In genomic region chr5:109378095-109378494, GRCh38 we compare ENCODE assay signal across 16 cellular contexts. TPM values are rescaled to one million over a fixed set of nuclear protein-coding genes. Genes with fewer than 3 reads are reported as not detected.
A peak's percentile ranks its signal among the peaks of the same experiment; 100 is the strongest.
DNase-seq lines count a peak whose midpoint lies in the region; ATAC-seq and TF ChIP-seq lines count a peak whose summit lies in the region.
"Had no signal": no experiment of that assay in that cellular context is flagged by ENCODE, and none has a peak within 500 bp of the region (broad histone marks: within the 10 kb centered on the region; RNA-seq: fewer than 3 reads in every experiment).

No MANE protein-coding gene starts in this region.

- H3K4me1 Mint-ChIP-seq in natural killer cell (peaks cover 24 to 46% of the 10 kb centered on the region in 2 donors), Calu3 (ENCODE audit: low read depth, unreplicated experiment) (peaks cover 16% of the 10 kb centered on the region)
- H3K4me1 Mint-ChIP-seq in natural killer cell treated with Interleukin-12 subunit alpha and Interleukin-12 subunit beta and Interleukin-15 and Interleukin-18, amount 100 ng/mL, for 72 hours (ENCODE audit: low read depth in 2 of 2), result peaks cover 19% of the 10 kb centered on the region in 2 donors
- peaks cover 43% of the 10 kb centered on the region for H3K4me1 Mint-ChIP-seq in activated naive CD8-positive, alpha-beta T cell (ENCODE audit: low read depth)

- CTCF ChIA-PET in Calu3 (lab: Charles Lee), result no interaction called here

- DNase-seq in natural killer cell (no peak), head of caudate nucleus (no peak), Calu3 (no peak)
- no peak for DNase-seq in natural killer cell treated with Interleukin-12 subunit alpha and Interleukin-12 subunit beta and Interleukin-15 and Interleukin-18, amount 100 ng/mL, for 72 hours (ENCODE audit: low spot score)
- DNase-seq: ACHN; BE2C; C1 segment of cervical spinal cord; Caco-2; CD4-positive, alpha-beta T cell; DMS153; DMS79; GF-D8 had no signal

- H3K27ac Mint-ChIP-seq in natural killer cell (peak overlapping the region; percentile 5), Calu3 (ENCODE audit: unreplicated experiment) (no peak overlapping the region)
- no peak overlapping the region for H3K27ac Mint-ChIP-seq in natural killer cell treated with Interleukin-12 subunit alpha and Interleukin-12 subunit beta and Interleukin-15 and Interleukin-18, amount 100 ng/mL, for 72 hours
- peak overlapping the region; percentile 24 for H3K27ac Mint-ChIP-seq in activated naive CD8-positive, alpha-beta T cell
- H3K27ac Mint-ChIP-seq: CD4-positive, alpha-beta T cell had no signal

- no peaks in the 10 kb centered on the region for H3K27me3 ChIP-seq in neutrophil
- H3K27me3 ChIP-seq: BE2C had no signal

- ATAC-seq in natural killer cell (no peak), GM18511 (IDR thresholded peaks at IDR 0.05; ENCODE audit: unreplicated experiment) (no peak)
- ATAC-seq in natural killer cell treated with Interleukin-12 subunit alpha and Interleukin-12 subunit beta and Interleukin-15 and Interleukin-18, amount 100 ng/mL, for 72 hours, result no peak

- H3K27ac ChIP-seq in neutrophil, result peak overlapping the region; percentile 17

- H3K9me3 ChIP-seq in neutrophil, result no peaks in the 10 kb centered on the region
- H3K9me3 ChIP-seq: BE2C, Caco-2, HAP-1 had no signal

- BruUV-seq in Calu3 (replicated peaks; lab: Mats Ljungman, UMichigan), result no TSS peak

- no peaks in the 10 kb centered on the region for H3K4me1 ChIP-seq in neutrophil (ENCODE audit: control insufficient read depth in 1 of 2, insufficient read depth in 1 of 2, low read depth in 1 of 2, low read length in 1 of 2)
- H3K4me1 ChIP-seq: Caco-2, HAP-1 had no signal

- H3K4me3 Mint-ChIP-seq in natural killer cell (no peak overlapping the region), Calu3 (ENCODE audit: low read depth, unreplicated experiment) (no peak overlapping the region)
- no peak overlapping the region for H3K4me3 Mint-ChIP-seq in natural killer cell treated with Interleukin-12 subunit alpha and Interleukin-12 subunit beta and Interleukin-15 and Interleukin-18, amount 100 ng/mL, for 72 hours
- H3K4me3 Mint-ChIP-seq in activated naive CD8-positive, alpha-beta T cell, result peak overlapping the region; percentile 0
- H3K4me3 Mint-ChIP-seq: CD4-positive, alpha-beta T cell had no signal

- H3K36me3 Mint-ChIP-seq in natural killer cell (peaks cover 7% of the 10 kb centered on the region), Calu3 (ENCODE audit: insufficient read depth, unreplicated experiment) (peaks cover 40% of the 10 kb centered on the region)
- peaks cover 12% of the 10 kb centered on the region for H3K36me3 Mint-ChIP-seq in natural killer cell treated with Interleukin-12 subunit alpha and Interleukin-12 subunit beta and Interleukin-15 and Interleukin-18, amount 100 ng/mL, for 72 hours
- peaks cover 6% of the 10 kb centered on the region for H3K36me3 Mint-ChIP-seq in activated naive CD8-positive, alpha-beta T cell

- H3K36me3 ChIP-seq in neutrophil, result peaks cover 72% of the 10 kb centered on the region

- H3K27me3 Mint-ChIP-seq in natural killer cell (ENCODE audit: low read depth in 2 of 2), result no peaks in the 10 kb centered on the region
- no peaks in the 10 kb centered on the region for H3K27me3 Mint-ChIP-seq in natural killer cell treated with Interleukin-12 subunit alpha and Interleukin-12 subunit beta and Interleukin-15 and Interleukin-18, amount 100 ng/mL, for 72 hours
- no peaks in the 10 kb centered on the region for H3K27me3 Mint-ChIP-seq in activated naive CD8-positive, alpha-beta T cell
- H3K27me3 Mint-ChIP-seq in Calu3 (ENCODE audit: unreplicated experiment), result no peaks in the 10 kb centered on the region
- H3K27me3 Mint-ChIP-seq: CD4-positive, alpha-beta T cell had no signal

- no peak overlapping the region for H3K4me3 ChIP-seq in neutrophil (ENCODE audit: low read depth in 1 of 2, low read length in 1 of 2)
- H3K4me3 ChIP-seq: HAP-1 had no signal

- intact Hi-C loops in natural killer cell (cut with micrococcal nuclease) (no loop called here), head of caudate nucleus (cut with DNase I) (no loop called here), Calu3 (cut with micrococcal nuclease; ENCODE audit: unreplicated experiment) (no loop called here)

- H3K9me3 Mint-ChIP-seq in natural killer cell (no peaks in the 10 kb centered on the region), Calu3 (ENCODE audit: low read depth, unreplicated experiment) (no peaks in the 10 kb centered on the region)
- H3K9me3 Mint-ChIP-seq in natural killer cell treated with Interleukin-12 subunit alpha and Interleukin-12 subunit beta and Interleukin-15 and Interleukin-18, amount 100 ng/mL, for 72 hours, result no peaks in the 10 kb centered on the region
- H3K9me3 Mint-ChIP-seq in activated naive CD8-positive, alpha-beta T cell (ENCODE audit: low read depth), result no peaks in the 10 kb centered on the region
- H3K9me3 Mint-ChIP-seq: CD4-positive, alpha-beta T cell had no signal

- TF ChIP-seq CTCF in natural killer cell (IDR thresholded peaks at IDR 0.05) (no peak), neutrophil (IDR thresholded peaks at IDR 0.05) (no peak), Calu3 (IDR thresholded peaks at IDR 0.05; ENCODE audit: unreplicated experiment) (no peak)

RNA-seq across cellular contexts. Expression of gene PJA2, which starts 31.7 kb away (rescaled TPM):
- 10 to 100 TPM; 85.6 to 99.8 (median 90.8) TPM for total RNA-seq in natural killer cell
- total RNA-seq in natural killer cell treated with Interleukin-12 subunit alpha and Interleukin-12 subunit beta and Interleukin-15 and Interleukin-18, amount 100 ng/mL, for 72 hours, result 10 to 100 TPM; 45.4 to 71.8 TPM
- total RNA-seq in Calu3 (2022), result 81.0 and 89.0 TPM in 2 replicates

Comparison
In these comparisons a context has a peak if more than half of its experiments do, and no peak if none do; other contexts are left out.
1. H3K27ac Mint-ChIP-seq: peak in natural killer cell (2 of 2) and activated naive CD8-positive, alpha-beta T cell (single experiment); none in natural killer cell treated with Interleukin-12 subunit alpha and Interleukin-12 subunit beta and Interleukin-15 and Interleukin-18, amount 100 ng/mL, for 72 hours (0 of 2) and Calu3 (single experiment).